Comparison of ENCODE assay signal across 14 cellular contexts in the genomic region with DNA sequence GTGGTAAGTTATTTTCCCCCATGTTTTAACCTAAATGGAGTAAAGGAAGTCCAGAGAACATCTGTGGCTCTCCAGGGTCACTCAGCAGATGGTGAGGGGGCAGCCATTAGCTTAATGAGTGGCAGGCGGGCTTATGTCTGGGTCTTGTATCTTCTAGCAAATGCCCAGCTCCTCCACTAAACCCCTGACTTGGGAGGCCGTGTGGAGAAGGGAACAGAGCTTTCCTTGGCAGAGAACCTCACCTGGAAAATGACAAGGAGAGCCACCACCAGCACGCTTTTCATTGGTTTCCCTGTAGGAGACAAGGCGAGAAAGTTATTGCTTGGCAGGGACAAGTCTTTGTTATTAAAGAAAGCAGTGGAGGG. TPM values are rescaled to one million over a fixed set of nuclear protein-coding genes. Genes with fewer than 3 reads are reported as not detected.
DNase-seq lines count a peak whose midpoint lies in the region; ATAC-seq, FAIRE-seq and TF ChIP-seq lines count a peak whose summit lies in the region.
"Had no signal": no experiment of that assay in that cellular context is flagged by ENCODE, and none has a peak within 500 bp of the region (broad histone marks: within the 10 kb centered on the region; RNA-seq: fewer than 3 reads in every experiment).

No MANE protein-coding gene starts in this region.

- H3K9me3 Mint-ChIP-seq in activated naive CD4-positive, alpha-beta T cell treated with anti-CD3 and anti-CD28 coated beads, Interleukin-2, amount 10 ng/mL, durations not matched to agents 7 days and 5 days: no peaks in the 10 kb centered on the region
- H3K9me3 Mint-ChIP-seq in activated B cell treated with CpG ODN at 0.5 μM for 24 hours: no peaks in the 10 kb centered on the region
- no peaks in the 10 kb centered on the region for H3K9me3 Mint-ChIP-seq in memory B cell
- no peaks in the 10 kb centered on the region for H3K9me3 Mint-ChIP-seq in type B pancreatic cell

- no peaks in the 10 kb centered on the region for H3K27me3 Mint-ChIP-seq in activated naive CD4-positive, alpha-beta T cell treated with anti-CD3 and anti-CD28 coated beads, Interleukin-2, amount 10 ng/mL, durations not matched to agents 7 days and 5 days
- H3K27me3 Mint-ChIP-seq in activated B cell treated with CpG ODN at 0.5 μM for 24 hours: no peaks in the 10 kb centered on the region
- H3K27me3 Mint-ChIP-seq in memory B cell: no peaks in the 10 kb centered on the region
- H3K27me3 Mint-ChIP-seq in type B pancreatic cell: peaks cover 35% of the 10 kb centered on the region

- peak overlapping the region; percentile 91 for H3K4me3 Mint-ChIP-seq in activated naive CD4-positive, alpha-beta T cell treated with anti-CD3 and anti-CD28 coated beads, Interleukin-2, amount 10 ng/mL, durations not matched to agents 7 days and 5 days
- H3K4me3 Mint-ChIP-seq in activated B cell treated with CpG ODN at 0.5 μM for 24 hours: peak overlapping the region; percentile 89
- no peak overlapping the region for H3K4me3 Mint-ChIP-seq in memory B cell
- no peak overlapping the region for H3K4me3 Mint-ChIP-seq in type B pancreatic cell

- peaks cover 79% of the 10 kb centered on the region for H3K4me1 Mint-ChIP-seq in activated naive CD4-positive, alpha-beta T cell treated with anti-CD3 and anti-CD28 coated beads, Interleukin-2, amount 10 ng/mL, durations not matched to agents 7 days and 5 days
- H3K4me1 Mint-ChIP-seq in activated B cell treated with CpG ODN at 0.5 μM for 24 hours (peaks cover 95% of the 10 kb centered on the region), memory B cell (peaks cover 50% of the 10 kb centered on the region), type B pancreatic cell (ENCODE audit: unreplicated experiment) (peaks cover 36% of the 10 kb centered on the region)

- 97% methylated on average over 4 of the region's 4 CpGs for WGBS in thymus

- TF ChIP-seq CTCF in activated B cell treated with CpG ODN at 0.5 μM for 24 hours (IDR thresholded peaks at IDR 0.05) (no peak), type B pancreatic cell (conservative IDR thresholded peaks at IDR 0.05) (no peak)

- ATAC-seq in activated B cell treated with CpG ODN at 0.5 μM for 24 hours (ENCODE audit: low read depth) (no peak), memory B cell (ENCODE audit: low read depth) (no peak)

- H3K4me3 ChIP-seq in thymus (ENCODE audit: low read length): no peak overlapping the region

- H3K36me3 ChIP-seq in thymus (ENCODE audit: control insufficient read depth, insufficient read depth): no peaks in the 10 kb centered on the region

- H3K27ac Mint-ChIP-seq in activated naive CD4-positive, alpha-beta T cell treated with anti-CD3 and anti-CD28 coated beads, Interleukin-2, amount 10 ng/mL, durations not matched to agents 7 days and 5 days: peak overlapping the region; percentile 84
- H3K27ac Mint-ChIP-seq in activated B cell treated with CpG ODN at 0.5 μM for 24 hours: peak overlapping the region; percentile 99
- peak overlapping the region; percentile 52 for H3K27ac Mint-ChIP-seq in memory B cell
- H3K27ac Mint-ChIP-seq in type B pancreatic cell: no peak overlapping the region

- H3K27ac ChIP-seq in thymus (ENCODE audit: low read depth): peak overlapping the region; percentile 36
- H3K27ac ChIP-seq: HL-60 had no signal

- H3K27me3 ChIP-seq in thymus (ENCODE audit: control insufficient read depth, insufficient read depth): no peaks in the 10 kb centered on the region

- no peaks in the 10 kb centered on the region for H3K9me3 ChIP-seq in thymus (ENCODE audit: control insufficient read depth)

- FAIRE-seq in frontal cortex (lab: Jason Lieb, UNC): no peak
- FAIRE-seq: TTC549 had no signal

- peaks cover 47% of the 10 kb centered on the region for H3K4me1 ChIP-seq in thymus (ENCODE audit: control insufficient read depth, insufficient read depth, low read length)

- POLR2A ChIA-PET in activated B cell treated with CpG ODN at 0.5 μM for 24 hours (lab: Charles Lee): interaction anchor here (0.8 to 40.7 kb wide), 10 partner anchors 2 to 1130 kb away, joined by 3 to 1885 read pairs (median 6); a partner anchor contains a TSS

- no peak for DNase-seq in activated naive CD4-positive, alpha-beta T cell treated with anti-CD3 and anti-CD28 coated beads, Interleukin-2, amount 10 ng/mL, durations not matched to agents 7 days and 5 days
- no peak for DNase-seq in activated naive CD4-positive, alpha-beta T cell treated with anti-CD3 and anti-CD28 coated beads, Interleukin-2, amount 50 U/mL, for 16 hours
- DNase-seq in activated B cell treated with CpG ODN at 0.5 μM for 24 hours (no peak), memory B cell (ENCODE audit: low spot score in 2 of 2) (no peak), frontal cortex (ENCODE audit: low spot score in 2 of 2) (no peak), type B pancreatic cell (ENCODE audit: extremely low spot score, unreplicated experiment) (no peak), NCI-H1436 treated with DMSO at 0.1 percent for 48 hours (lab: John Stamatoyannopoulos, UW) (no peak)
- DNase-seq: amygdala; NCI-H1105 treated with DMSO at 0.1 percent for 48 hours; stimulated activated CD4-positive, alpha-beta T cell treated with anti-CD3 and anti-CD28 coated beads, Interleukin-1b, Interleukin-23, amount 100 ng/mL, for 48 hours had no signal

- intact Hi-C loops in activated B cell treated with CpG ODN at 0.5 μM for 24 hours (cut with micrococcal nuclease): no loop called here

- H3K36me3 Mint-ChIP-seq in activated naive CD4-positive, alpha-beta T cell treated with anti-CD3 and anti-CD28 coated beads, Interleukin-2, amount 10 ng/mL, durations not matched to agents 7 days and 5 days: peaks cover 95% of the 10 kb centered on the region
- H3K36me3 Mint-ChIP-seq in activated B cell treated with CpG ODN at 0.5 μM for 24 hours (ENCODE audit: low read depth) (peaks cover 99% of the 10 kb centered on the region), memory B cell (peaks cover 30% of the 10 kb centered on the region), type B pancreatic cell (no peaks in the 10 kb centered on the region)

- CTCF ChIA-PET in activated naive CD4-positive, alpha-beta T cell treated with anti-CD3 and anti-CD28 coated beads, Interleukin-2, amount 10 ng/mL, durations not matched to agents 7 days and 5 days (lab: Charles Lee): interaction anchor here (1.8 to 12.4 kb wide), 6 partner anchors 10 to 198 kb away, joined by 5 to 271 read pairs (median 30); a partner anchor contains a TSS
- CTCF ChIA-PET in activated B cell treated with CpG ODN at 0.5 μM for 24 hours (lab: Charles Lee): interaction anchor here (0.6 to 16.7 kb wide), 6 partner anchors 9 to 57 kb away, joined by 3 to 426 read pairs (median 14); no protein-coding TSS in a partner anchor

RNA-seq across cellular contexts. Expression of a gene that starts 6.6 kb away (rescaled TPM):
- total RNA-seq in activated B cell treated with CpG ODN at 0.5 μM for 24 hours: 572 and 573 TPM in 2 replicates
- polyA plus RNA-seq in thymus: 102 TPM
- not detected for total RNA-seq in frontal cortex
- not detected in 2 replicates for total RNA-seq in type B pancreatic cell (ENCODE audit: low replicate concordance)

RNA-seq across cellular contexts. Expression of a gene that starts 57.2 kb away (rescaled TPM):
- total RNA-seq in activated B cell treated with CpG ODN at 0.5 μM for 24 hours: 0.18 TPM in 1 of 2 replicates, not detected in the other
- polyA plus RNA-seq in thymus: 24.8 TPM
- not detected for total RNA-seq in frontal cortex
- total RNA-seq in type B pancreatic cell (ENCODE audit: low replicate concordance): 1.8 and 2.3 TPM in 2 replicates
- total RNA-seq: temporal lobe had no signal

Comparison
In these comparisons a context has a peak if more than half of its experiments do, and no peak if none do; other contexts are left out.
1. H3K4me3 Mint-ChIP-seq: peak in activated naive CD4-positive, alpha-beta T cell treated with anti-CD3 and anti-CD28 coated beads, Interleukin-2, amount 10 ng/mL, durations not matched to agents 7 days and 5 days (single experiment) and activated B cell treated with CpG ODN at 0.5 μM for 24 hours (single experiment); none in memory B cell (single experiment) and type B pancreatic cell (single experiment).
2. RNA of a gene that starts 6.6 kb away (total RNA-seq): 572 to 573 TPM in activated B cell treated with CpG ODN at 0.5 μM for 24 hours; not detected in type B pancreatic cell and not detected in frontal cortex (single experiment); every median in the first group is over 100 times any median in the second.